Comparison of ENCODE assay signal across 16 cellular contexts in genomic region chr18:23725351-23725750, GRCh38.
"Had no signal": no experiment of that assay in that cellular context is flagged by ENCODE, and none has a peak within 500 bp of the region (broad histone marks: within the 10 kb centered on the region; RNA-seq: fewer than 3 reads in every experiment).

No MANE protein-coding gene starts in this region.

- H3K36me3 ChIP-seq: left ventricle myocardium inferior had no signal

- ATAC-seq: activated T-cell treated with anti-CD3 and anti-CD28 coated beads, Interleukin-2, amount 50 U/mL, for 72 hours had no signal

- H3K9me3 ChIP-seq: left ventricle myocardium inferior had no signal

- H3K27ac ChIP-seq: left ventricle myocardium inferior had no signal

- DNase-seq: activated CD4-positive, alpha-beta T cell treated with anti-CD3 and anti-CD28 coated beads, Interleukin-2, amount 10 ng/mL, durations not matched to agents 7 days and 5 days; activated CD4-positive, CD25-positive, alpha-beta regulatory T cell; activated CD8-positive, alpha-beta memory T cell treated with anti-CD3 and anti-CD28 coated beads, Interleukin-2, amount 50 U/mL, for 48 hours; activated gamma-delta T cell; activated naive CD8-positive, alpha-beta T cell treated with anti-CD3 and anti-CD28 coated beads for 36 hours; activated T-cell treated with anti-CD3 and anti-CD28 coated beads, Interleukin-2, amount 50 U/mL, for 72 hours; amygdala; cortex of kidney; left ventricle myocardium inferior; mesenchymal stem cell; occipital lobe; right cardiac atrium; small intestine; stimulated activated CD4-positive, alpha-beta T cell treated with anti-CD3 and anti-CD28 coated beads, Interleukin-4, amount 100 ng/mL, for 24 hours; stimulated activated naive CD4-positive, alpha-beta T cell treated with Interleukin-2 at 50 U/mL for 16 hours; T-helper 2 cell had no signal

- H3K4me3 ChIP-seq: left ventricle myocardium inferior had no signal
